In the genomic region with DNA sequence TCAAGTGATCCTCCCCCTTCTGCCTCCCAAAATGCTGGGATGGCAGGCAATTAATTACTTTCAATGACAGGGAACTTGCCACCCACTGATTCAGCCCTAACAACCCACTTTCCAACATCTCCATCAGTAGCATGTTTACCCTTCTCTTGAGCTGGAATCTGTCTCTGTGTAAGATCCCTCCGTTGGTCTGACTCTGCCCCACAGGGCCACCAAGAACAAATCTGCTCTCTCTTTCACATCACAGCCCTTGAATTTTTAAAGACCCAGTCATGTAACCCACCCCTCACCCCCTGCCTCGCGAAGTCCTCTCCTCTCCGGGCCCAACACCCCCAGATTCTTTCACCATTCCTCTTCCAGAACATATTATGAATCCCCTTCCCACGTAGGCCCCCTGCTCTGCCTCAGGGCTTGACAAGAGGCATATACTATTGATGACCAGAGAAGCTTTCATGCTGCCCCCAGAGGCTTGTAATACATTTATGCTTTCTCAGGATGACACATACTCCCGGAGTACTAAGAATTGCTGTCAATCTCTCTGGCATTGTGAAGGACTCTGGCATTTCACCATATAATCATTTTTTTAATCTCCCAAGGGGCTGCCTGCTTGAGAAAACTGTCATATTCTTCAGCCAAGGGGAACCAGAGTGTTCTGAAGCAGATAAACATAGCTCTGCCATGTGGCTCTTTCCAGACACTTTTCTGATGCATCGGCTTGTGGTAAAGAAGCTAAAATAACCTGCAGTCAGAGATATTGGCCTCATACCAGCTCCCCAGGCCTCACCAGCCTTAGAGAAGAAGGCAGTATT, we compare ENCODE assay signal across 18 cellular contexts.
"Had no signal": no experiment of that assay in that cellular context is flagged by ENCODE, and none has a peak within 500 bp of the region (broad histone marks: within the 10 kb centered on the region; RNA-seq: fewer than 3 reads in every experiment).

No MANE protein-coding gene starts in this region.

- H3K4me3 ChIP-seq: coronary artery, left ventricle myocardium inferior, prostate gland, right lobe of liver, testis, upper lobe of right lung had no signal

- ATAC-seq: activated T-cell treated with anti-CD3 and anti-CD28 coated beads, Interleukin-2, amount 50 U/mL, for 72 hours; right lobe of liver; T-cell; upper lobe of right lung had no signal

- H3K27ac Mint-ChIP-seq: activated CD4-positive, alpha-beta memory T cell treated with anti-CD3 and anti-CD28 coated beads for 36 hours; activated T-cell treated with anti-CD3 and anti-CD28 coated beads, Interleukin-2, amount 50 U/mL, for 72 hours; T-cell had no signal

- DNase-seq: activated CD4-positive, alpha-beta memory T cell treated with anti-CD3 and anti-CD28 coated beads for 36 hours; activated T-cell treated with anti-CD3 and anti-CD28 coated beads, Interleukin-2, amount 50 U/mL, for 72 hours; caudate nucleus; effector CD4-positive, alpha-beta T cell; foreskin melanocyte; islet precursor cell; left ventricle myocardium inferior; mesendoderm; right lobe of liver; stimulated activated CD4-positive, alpha-beta T cell treated with anti-CD3 and anti-CD28 coated beads, Interleukin-2, amount 100 ng/mL, for 24 hours; stimulated activated naive CD4-positive, alpha-beta T cell treated with Interleukin-2 at 50 U/mL for 16 hours; T-cell; T1000; testis; upper lobe of right lung had no signal

- H3K27ac ChIP-seq: coronary artery, left ventricle myocardium inferior, prostate gland, right lobe of liver, testis, upper lobe of right lung had no signal

- H3K9me3 ChIP-seq: left ventricle myocardium inferior, prostate gland, right lobe of liver, testis, upper lobe of right lung had no signal

- H3K4me1 ChIP-seq: left ventricle myocardium inferior, testis, upper lobe of right lung had no signal

- H3K27me3 Mint-ChIP-seq: activated CD4-positive, alpha-beta memory T cell treated with anti-CD3 and anti-CD28 coated beads for 36 hours; T-cell had no signal

- H3K4me3 Mint-ChIP-seq: activated CD4-positive, alpha-beta memory T cell treated with anti-CD3 and anti-CD28 coated beads for 36 hours; activated T-cell treated with anti-CD3 and anti-CD28 coated beads, Interleukin-2, amount 50 U/mL, for 72 hours; T-cell had no signal

- H3K27me3 ChIP-seq: right lobe of liver, testis, upper lobe of right lung had no signal

- H3K36me3 Mint-ChIP-seq: activated CD4-positive, alpha-beta memory T cell treated with anti-CD3 and anti-CD28 coated beads for 36 hours; T-cell had no signal

- FAIRE-seq: endothelial cell of umbilical vein had no signal

- H3K4me1 Mint-ChIP-seq: T-cell had no signal

- H3K36me3 ChIP-seq: left ventricle myocardium inferior, prostate gland, right lobe of liver, upper lobe of right lung had no signal
